8 cellular contexts compared by ENCODE assay signal in the genomic region with DNA sequence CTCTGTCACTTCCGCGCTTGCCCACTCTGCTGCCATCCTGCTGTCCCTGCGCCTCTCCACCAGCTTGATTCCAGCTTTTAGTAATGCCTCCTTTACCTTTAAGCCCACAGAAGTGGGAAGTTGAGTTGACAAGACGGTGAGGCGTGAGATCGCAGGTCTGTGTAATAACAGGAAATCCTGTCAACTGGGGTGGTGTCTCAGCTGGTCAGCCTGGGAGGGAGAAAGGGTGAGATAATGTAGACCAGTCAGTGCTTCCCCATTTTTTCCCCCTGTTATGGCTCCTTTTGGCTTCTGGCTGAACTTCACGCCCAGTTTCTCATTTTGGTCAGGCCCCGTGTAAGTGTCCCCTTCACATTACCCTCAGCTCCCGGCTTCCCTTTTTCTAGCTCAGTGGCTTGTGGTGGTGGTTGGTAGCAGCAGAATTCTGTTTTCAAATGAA.
DNase-seq lines count a peak whose midpoint lies in the region; ATAC-seq and TF ChIP-seq lines count a peak whose summit lies in the region.

No MANE protein-coding gene starts in this region.

- no peak overlapping the region for H3K4me3 ChIP-seq in NB4 (ENCODE audit: low read depth, low read length)
- peak overlapping the region in 1 of 10 donors; percentile 8 for H3K4me3 ChIP-seq in heart right ventricle
- no peak overlapping the region for H3K4me3 ChIP-seq in upper lobe of right lung

- H3K27me3 ChIP-seq in heart right ventricle (no peaks in the 10 kb centered on the region), upper lobe of right lung (no peaks in the 10 kb centered on the region)

- CTCF ChIA-PET in GM10248 (lab: Yijun Ruan, JAX): interaction anchor here (0.7 to 4.2 kb wide), 7 partner anchors 9 to 119 kb away, joined by 3 to 17 read pairs (median 5); no protein-coding TSS in a partner anchor

- H3K4me1 ChIP-seq in heart right ventricle: peaks cover 6 to 74% (median 33%) of the 10 kb centered on the region in 9 donors
- peaks cover 40% of the 10 kb centered on the region for H3K4me1 ChIP-seq in upper lobe of right lung

- H3K27ac ChIP-seq in heart right ventricle (peak overlapping the region in 7 of 10 donors; percentile 0 to 89 (median 31)), upper lobe of right lung (peak overlapping the region; percentile 53)

- POLR2A ChIA-PET in GM10248 (lab: Yijun Ruan, JAX): interaction anchor here (1.0 kb wide), 1 partner anchor 97 kb away, joined by 3 read pairs; no protein-coding TSS in a partner anchor

- ATAC-seq in GM21717 (IDR thresholded peaks at IDR 0.05; ENCODE audit: unreplicated experiment): peak; percentile 64
- peak; percentile 61 to 80 (median 70) for ATAC-seq in heart right ventricle
- ATAC-seq in upper lobe of right lung: peak; percentile 92

- no peak for TF ChIP-seq POLR2A in NB4 (IDR thresholded peaks at IDR 0.05; ENCODE audit: extremely low read depth, insufficient read length)

- intact Hi-C loops in heart right ventricle (cut with DNase I): no loop called here
- intact Hi-C loops in upper lobe of right lung (cut with DNase I): no loop called here

- peaks cover 0 to 39% (median 0%) of the 10 kb centered on the region in 9 donors for H3K36me3 ChIP-seq in heart right ventricle
- H3K36me3 ChIP-seq in upper lobe of right lung: no peaks in the 10 kb centered on the region

- DNase-seq in GM10248 (ENCODE audit: extremely low spot score) (peak; percentile 50), NB4 (ENCODE audit: low read depth) (peak; percentile 85), heart right ventricle (peak in 1 of 2 donors; percentile 34), upper lobe of right lung (peak; percentile 64), NCI-H128 (lab: John Stamatoyannopoulos, UW; ENCODE audit: unreplicated experiment) (no peak), activated T-cell treated with anti-CD3 and anti-CD28 coated beads for 4 hours (no peak), NCI-H226 (no peak)

- 69 to 74% methylated on average over 9 of the region's 9 CpGs for WGBS in heart right ventricle, 2 donors

- H3K9me3 ChIP-seq in heart right ventricle (peaks cover 0 to 3% (median 0%) of the 10 kb centered on the region in 11 donors), upper lobe of right lung (no peaks in the 10 kb centered on the region)

- TF ChIP-seq CTCF in GM10248 (IDR thresholded peaks at IDR 0.05; ENCODE audit: control extremely low read depth, extremely low read depth, low read depth, missing control alignments) (no peak), NB4 (IDR thresholded peaks at IDR 0.05; ENCODE audit: low read depth, low read length) (no peak), heart right ventricle (IDR thresholded peaks at IDR 0.05) (no peak), upper lobe of right lung (IDR thresholded peaks at IDR 0.05) (no peak)

Comparison
In these comparisons a context has a peak if more than half of its experiments do, and no peak if none do; other contexts are left out.
1. DNase-seq: peak in GM10248 (single experiment), NB4 (single experiment) and upper lobe of right lung (single experiment); none in NCI-H128 (single experiment), activated T-cell treated with anti-CD3 and anti-CD28 coated beads for 4 hours (single experiment) and NCI-H226 (single experiment).
2. Peak in every context shown above with its lines, with median percentiles within 50 percentile points of each other: ATAC-seq.